Comparison of ENCODE assay signal across 1 cellular context in genomic region chr11:69804769-69805508, GRCh38.
TF ChIP-seq lines count a peak whose summit lies in the region.

No MANE protein-coding gene starts in this region.

TF ChIP-seq in HepG2, 621 proteins besides CTCF, POLR2A, EP300 and RAD21 (continued from another document):
- TF ChIP-seq ZNF432 (CRISPR knock-in tag; IDR thresholded peaks at IDR 0.05; ENCODE audit: borderline replicate concordance) (no peak), ZUFSP (CRISPR knock-in tag; IDR thresholded peaks at IDR 0.05; ENCODE audit: borderline replicate concordance) (no peak), ZNF234 (CRISPR knock-in tag; conservative IDR thresholded peaks at IDR 0.05) (no peak), BCL6 (CRISPR knock-in tag; IDR thresholded peaks at IDR 0.05) (no peak), RERE (CRISPR knock-in tag; IDR thresholded peaks at IDR 0.05; ENCODE audit: low read depth) (no peak), SOX6 (IDR thresholded peaks at IDR 0.05) (no peak), SOX6 (CRISPR knock-in tag; IDR thresholded peaks at IDR 0.05) (no peak), SNAPC2 (CRISPR knock-in tag; IDR thresholded peaks at IDR 0.05) (no peak), TP53 (CRISPR knock-in tag; conservative IDR thresholded peaks at IDR 0.05) (no peak), KLF6 (CRISPR knock-in tag; IDR thresholded peaks at IDR 0.05) (no peak), ZNF383 (CRISPR knock-in tag; IDR thresholded peaks at IDR 0.05; ENCODE audit: borderline replicate concordance) (no peak), ZNF124 (CRISPR knock-in tag; IDR thresholded peaks at IDR 0.05) (no peak), ZNF713 (CRISPR knock-in tag; IDR thresholded peaks at IDR 0.05) (no peak), DMAP1 (CRISPR knock-in tag; IDR thresholded peaks at IDR 0.05) (no peak), SP4 (CRISPR knock-in tag; IDR thresholded peaks at IDR 0.05) (no peak), ATF7 (IDR thresholded peaks at IDR 0.05) (no peak), ATF7 (CRISPR knock-in tag; IDR thresholded peaks at IDR 0.05) (no peak), E2F2 (CRISPR knock-in tag; IDR thresholded peaks at IDR 0.05; ENCODE audit: borderline replicate concordance) (no peak)
TF ChIP-seq in HepG2: peak in this region for 0.
